In genomic region chr1:54227091-54227602, GRCh38 we compare ENCODE assay signal across 1 cellular context.
TF ChIP-seq lines count a peak whose summit lies in the region.

No MANE protein-coding gene starts in this region.

TF ChIP-seq in HEK293, 187 proteins besides CTCF, POLR2A, EP300 and RAD21 (continued from another document and continues in another):
- TF ChIP-seq ZNF692 (tag by site-specific recombination; IDR thresholded peaks at IDR 0.05) (0 out of 2 replicates have a peak, but pooled peaks have one; percentile 61), ZNF449 (tag by site-specific recombination; IDR thresholded peaks at IDR 0.05) (no peak), SP7 (tag by site-specific recombination; IDR thresholded peaks at IDR 0.05) (peak; percentile 58), ZNF600 (tag by site-specific recombination; IDR thresholded peaks at IDR 0.05) (peak; percentile 94), ZNF23 (tag by site-specific recombination; IDR thresholded peaks at IDR 0.05; ENCODE audit: borderline replicate concordance) (no peak), HOXA7 (CRISPR knock-in tag; IDR thresholded peaks at IDR 0.05; ENCODE audit: borderline replicate concordance) (no peak), ZNF624 (tag by site-specific recombination; IDR thresholded peaks at IDR 0.05) (no peak), ZNF274 (IDR thresholded peaks at IDR 0.05; ENCODE audit: low read length) (no peak), ZNF274 (tag by site-specific recombination; IDR thresholded peaks at IDR 0.05; ENCODE audit: borderline replicate concordance) (no peak), ZNF777 (tag by site-specific recombination; IDR thresholded peaks at IDR 0.05; ENCODE audit: borderline replicate concordance) (no peak), ZNF211 (tag by site-specific recombination; IDR thresholded peaks at IDR 0.05; ENCODE audit: low read depth) (no peak), ZNF280C (tag by site-specific recombination; IDR thresholded peaks at IDR 0.05) (no peak), ZNF707 (tag by site-specific recombination; IDR thresholded peaks at IDR 0.05) (no peak), ZFP3 (tag by site-specific recombination; IDR thresholded peaks at IDR 0.05; ENCODE audit: low read depth) (no peak), ZNF792 (tag by site-specific recombination; IDR thresholded peaks at IDR 0.05) (no peak), ZNF26 (tag by site-specific recombination; IDR thresholded peaks at IDR 0.05) (no peak), OSR2 (tag by site-specific recombination; IDR thresholded peaks at IDR 0.05) (peak; percentile 22; the same call in 1 of the 2 replicates), REPIN1 (tag by site-specific recombination; IDR thresholded peaks at IDR 0.05; ENCODE audit: low read depth) (no peak), KLF16 (tag by site-specific recombination; IDR thresholded peaks at IDR 0.05) (no peak), ZNF530 (tag by site-specific recombination; IDR thresholded peaks at IDR 0.05; ENCODE audit: low read depth) (no peak), HOXD13 (CRISPR knock-in tag; IDR thresholded peaks at IDR 0.05; ENCODE audit: borderline replicate concordance) (no peak), ZNF704 (tag by site-specific recombination; IDR thresholded peaks at IDR 0.05) (no peak), ZNF132 (tag by site-specific recombination; IDR thresholded peaks at IDR 0.05; ENCODE audit: borderline replicate concordance) (no peak), MZF1 (tag by site-specific recombination; IDR thresholded peaks at IDR 0.05; ENCODE audit: borderline replicate concordance) (no peak), ZNF362 (tag by site-specific recombination; IDR thresholded peaks at IDR 0.05) (no peak), ZFP69B (tag by site-specific recombination; IDR thresholded peaks at IDR 0.05) (no peak), HIC1 (tag by site-specific recombination; IDR thresholded peaks at IDR 0.05) (peak; percentile 47; the same call in 1 of the 2 replicates), YY2 (tag by site-specific recombination; IDR thresholded peaks at IDR 0.05) (no peak), ZNF513 (tag by site-specific recombination; IDR thresholded peaks at IDR 0.05) (no peak), ZNF510 (tag by site-specific recombination; IDR thresholded peaks at IDR 0.05; ENCODE audit: insufficient replicate concordance) (no peak), ZNF174 (tag by site-specific recombination; IDR thresholded peaks at IDR 0.05) (no peak), KLF7 (tag by site-specific recombination; IDR thresholded peaks at IDR 0.05; ENCODE audit: borderline replicate concordance) (no peak), WT1 (tag by site-specific recombination; IDR thresholded peaks at IDR 0.05) (peak; percentile 75), ZBTB21 (tag by site-specific recombination; IDR thresholded peaks at IDR 0.05) (no peak), ZEB2 (tag by site-specific recombination; IDR thresholded peaks at IDR 0.05) (no peak), ZNF280D (tag by site-specific recombination; IDR thresholded peaks at IDR 0.05) (no peak), ZNF596 (tag by site-specific recombination; IDR thresholded peaks at IDR 0.05) (no peak), ZNF311 (tag by site-specific recombination; IDR thresholded peaks at IDR 0.05; ENCODE audit: borderline replicate concordance) (no peak), TRIM28 (IDR thresholded peaks at IDR 0.05; ENCODE audit: borderline replicate concordance, low read length) (no peak), TSHZ1 (tag by site-specific recombination; IDR thresholded peaks at IDR 0.05; ENCODE audit: borderline replicate concordance) (peak; percentile 5; the same call in 1 of the 2 replicates), ZXDB (tag by site-specific recombination; IDR thresholded peaks at IDR 0.05) (0 out of 2 replicates have a peak, but pooled peaks have one; percentile 46), SP2 (tag by site-specific recombination; IDR thresholded peaks at IDR 0.05) (no peak), RBAK (tag by site-specific recombination; IDR thresholded peaks at IDR 0.05) (no peak), ZNF626 (tag by site-specific recombination; IDR thresholded peaks at IDR 0.05) (no peak)
